Comparison of ENCODE assay signal across 10 cellular contexts in the genomic region with DNA sequence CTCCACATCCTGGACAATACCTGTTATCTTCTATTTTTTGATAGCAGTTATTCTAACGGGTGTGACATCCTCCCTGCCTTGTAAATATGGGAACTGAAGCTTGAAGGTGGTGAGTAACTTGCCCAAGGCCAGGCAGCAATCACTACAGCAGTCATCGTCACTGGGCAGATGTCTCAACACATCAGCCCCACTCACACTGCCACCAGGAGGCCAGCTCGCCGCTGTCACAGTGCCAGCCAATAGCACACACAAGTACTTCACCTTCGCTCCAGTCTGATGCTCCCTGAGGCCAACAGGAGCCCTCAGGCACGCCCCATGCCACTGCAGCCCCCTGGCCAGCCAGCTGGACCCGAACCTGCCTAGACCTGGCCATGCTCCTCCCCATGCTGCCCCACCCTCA. TPM values are rescaled to one million over a fixed set of nuclear protein-coding genes. Genes with fewer than 3 reads are reported as not detected.
DNase-seq lines count a peak whose midpoint lies in the region; ATAC-seq and TF ChIP-seq lines count a peak whose summit lies in the region.
"Had no signal": no experiment of that assay in that cellular context is flagged by ENCODE, and none has a peak within 500 bp of the region (broad histone marks: within the 10 kb centered on the region; RNA-seq: fewer than 3 reads in every experiment).

No MANE protein-coding gene starts in this region.

- CTCF ChIA-PET in activated naive CD4-positive, alpha-beta T cell treated with anti-CD3 and anti-CD28 coated beads for 36 hours (lab: Charles Lee), result no interaction called here

- peaks cover 3% of the 10 kb centered on the region for H3K4me1 Mint-ChIP-seq in activated naive CD4-positive, alpha-beta T cell treated with anti-CD3 and anti-CD28 coated beads for 36 hours (ENCODE audit: low read depth)

- no peak overlapping the region for H3K4me3 ChIP-seq in RWPE2 (ENCODE audit: severe bottlenecking)
- H3K4me3 ChIP-seq in right atrium auricular region, result no peak overlapping the region
- H3K4me3 ChIP-seq: gastrocnemius medialis had no signal

- H3K9me3 Mint-ChIP-seq in activated naive CD4-positive, alpha-beta T cell treated with anti-CD3 and anti-CD28 coated beads for 36 hours, result peaks cover 7% of the 10 kb centered on the region

- H3K27me3 ChIP-seq in RWPE2 (ENCODE audit: insufficient read depth, poor library complexity, severe bottlenecking) (no peaks in the 10 kb centered on the region), right atrium auricular region (no peaks in the 10 kb centered on the region)
- H3K27me3 ChIP-seq: gastrocnemius medialis had no signal

- H3K36me3 ChIP-seq in RWPE2 (ENCODE audit: low read depth), result no peaks in the 10 kb centered on the region
- no peaks in the 10 kb centered on the region for H3K36me3 ChIP-seq in right atrium auricular region
- H3K36me3 ChIP-seq: gastrocnemius medialis had no signal

- intact Hi-C loops in activated naive CD4-positive, alpha-beta T cell treated with anti-CD3 and anti-CD28 coated beads for 36 hours (cut with micrococcal nuclease), result loop anchor here (5.0 kb wide), 1 partner anchor 432 kb away; no protein-coding TSS in a partner anchor
- intact Hi-C loops in posterior cingulate gyrus (cut with DNase I), result loop anchor here (5.0 kb wide), 1 partner anchor 227 kb away; no protein-coding TSS in a partner anchor

- no peak overlapping the region for H3K4me3 Mint-ChIP-seq in activated naive CD4-positive, alpha-beta T cell treated with anti-CD3 and anti-CD28 coated beads for 36 hours

- H3K27ac ChIP-seq in RWPE2 (ENCODE audit: poor library complexity, severe bottlenecking) (no peak overlapping the region), right atrium auricular region (peak overlapping the region; percentile 2 to 51)
- H3K27ac ChIP-seq: gastrocnemius medialis had no signal

- H3K9me3 ChIP-seq in RWPE2 (ENCODE audit: severe bottlenecking), result peaks cover 7% of the 10 kb centered on the region
- H3K9me3 ChIP-seq in right atrium auricular region, result no peaks in the 10 kb centered on the region
- H3K9me3 ChIP-seq: gastrocnemius medialis had no signal

- H3K4me1 ChIP-seq in RWPE2 (ENCODE audit: insufficient read depth, poor library complexity, severe bottlenecking) (no peaks in the 10 kb centered on the region), right atrium auricular region (peaks cover 0 to 18% of the 10 kb centered on the region in 2 donors)

- no peak; the same call in 2 of the 3 replicates for ATAC-seq in RWPE2 (ENCODE audit: low read depth)
- no peak for ATAC-seq in HG02763 (IDR thresholded peaks at IDR 0.05; ENCODE audit: unreplicated experiment)
- no peak for ATAC-seq in GM19397 (IDR thresholded peaks at IDR 0.05; ENCODE audit: unreplicated experiment)
- ATAC-seq: gastrocnemius medialis had no signal

- peak; percentile 12 for TF ChIP-seq CTCF in RWPE2 (IDR thresholded peaks at IDR 0.05; ENCODE audit: poor library complexity, severe bottlenecking)
- TF ChIP-seq CTCF in right atrium auricular region (IDR thresholded peaks at IDR 0.05), result no peak

- DNase-seq in CD1c-positive myeloid dendritic cell (ENCODE audit: extremely low spot score) (peak; percentile 84), HPDE6-E6E7 (ENCODE audit: extremely low spot score) (peak; percentile 54), RWPE2 (ENCODE audit: low spot score) (no peak), right atrium auricular region (ENCODE audit: low spot score) (peak; percentile 79), posterior cingulate gyrus (no peak)
- no peak for DNase-seq in activated naive CD4-positive, alpha-beta T cell treated with anti-CD3 and anti-CD28 coated beads for 36 hours
- DNase-seq: gastrocnemius medialis, nucleus accumbens had no signal

- no peak overlapping the region for H3K27ac Mint-ChIP-seq in activated naive CD4-positive, alpha-beta T cell treated with anti-CD3 and anti-CD28 coated beads for 36 hours

- H3K36me3 Mint-ChIP-seq in activated naive CD4-positive, alpha-beta T cell treated with anti-CD3 and anti-CD28 coated beads for 36 hours (ENCODE audit: low read depth), result peaks cover 3% of the 10 kb centered on the region

- H3K27me3 Mint-ChIP-seq in activated naive CD4-positive, alpha-beta T cell treated with anti-CD3 and anti-CD28 coated beads for 36 hours (ENCODE audit: low read depth), result no peaks in the 10 kb centered on the region

RNA-seq across cellular contexts. Expression of gene TTLL1, which starts 4.9 kb away (rescaled TPM):
- 1 to 10 TPM; 4.4 to 5.2 TPM for total RNA-seq in right atrium auricular region
- 1 to 10 TPM; 7.4 TPM for total RNA-seq in activated naive CD4-positive, alpha-beta T cell treated with anti-CD3 and anti-CD28 coated beads for 36 hours

RNA-seq across cellular contexts. Expression of gene BIK, which starts 16.5 kb away (rescaled TPM):
- total RNA-seq in right atrium auricular region, result under 1 TPM in 1 of 2 donors, not detected in 1; 0.63 TPM
- total RNA-seq in activated naive CD4-positive, alpha-beta T cell treated with anti-CD3 and anti-CD28 coated beads for 36 hours, result 1 to 10 TPM; 2.0 to 2.5 TPM
- total RNA-seq: gastrocnemius medialis had no signal

RNA-seq across cellular contexts. Expression of gene MCAT, which starts 49.1 kb away (rescaled TPM):
- total RNA-seq in right atrium auricular region, result 10 to 100 TPM; 16.1 to 17.6 TPM
- total RNA-seq in activated naive CD4-positive, alpha-beta T cell treated with anti-CD3 and anti-CD28 coated beads for 36 hours, result 10 to 100 TPM in 1 of 2 experiments, 1 to 10 TPM in 1; 10.0 to 10.5 TPM

RNA-seq across cellular contexts. Expression of gene TSPO, which starts 57.3 kb away (rescaled TPM):
- total RNA-seq in right atrium auricular region, result 100 to 1,000 TPM; 182 to 241 TPM
- 100 to 1,000 TPM; 112 to 121 TPM for total RNA-seq in activated naive CD4-positive, alpha-beta T cell treated with anti-CD3 and anti-CD28 coated beads for 36 hours

Comparison
In these comparisons a context has a peak if more than half of its experiments do, and no peak if none do; other contexts are left out.
1. DNase-seq: peak in CD1c-positive myeloid dendritic cell (single experiment), HPDE6-E6E7 (single experiment) and right atrium auricular region (single experiment); none in RWPE2 (single experiment), activated naive CD4-positive, alpha-beta T cell treated with anti-CD3 and anti-CD28 coated beads for 36 hours (single experiment) and posterior cingulate gyrus (0 of 10).